11 cellular contexts compared by ENCODE assay signal in the genomic region with DNA sequence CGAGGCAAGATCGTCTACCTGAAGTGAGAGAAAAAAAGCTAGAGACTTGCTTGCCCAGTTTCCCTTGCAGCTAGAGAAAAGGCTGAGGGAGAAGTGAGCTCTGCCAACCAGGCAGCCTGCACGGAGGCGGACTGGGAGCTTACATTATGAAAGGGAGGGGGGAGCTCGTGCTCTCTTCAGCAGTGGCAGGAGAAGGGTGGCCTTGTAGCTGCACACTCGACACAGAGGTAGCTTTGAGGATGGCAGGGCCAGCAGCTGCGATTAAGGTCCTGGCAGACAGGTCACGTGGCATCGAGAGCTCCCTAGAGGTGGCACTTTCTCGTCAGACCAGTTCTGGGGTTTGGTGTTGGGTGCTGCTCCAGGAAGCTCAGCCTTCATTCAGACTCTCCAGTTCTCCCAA. TPM values are rescaled to one million over a fixed set of nuclear protein-coding genes. Genes with fewer than 3 reads are reported as not detected.
DNase-seq lines count a peak whose midpoint lies in the region; ATAC-seq and TF ChIP-seq lines count a peak whose summit lies in the region.
"Had no signal": no experiment of that assay in that cellular context is flagged by ENCODE, and none has a peak within 500 bp of the region (broad histone marks: within the 10 kb centered on the region; RNA-seq: fewer than 3 reads in every experiment).

No MANE protein-coding gene starts in this region.

- ATAC-seq in HG02973 (IDR thresholded peaks at IDR 0.05; ENCODE audit: unreplicated experiment) (no peak), HG03196 (IDR thresholded peaks at IDR 0.05; ENCODE audit: unreplicated experiment) (no peak)

- H3K4me3 Mint-ChIP-seq in H9 (no peak overlapping the region), Caco-2 (ENCODE audit: unreplicated experiment) (no peak overlapping the region)
- H3K4me3 Mint-ChIP-seq: CD8-positive, alpha-beta memory T cell had no signal

- H3K4ac ChIP-seq in H9 (ENCODE audit: low read depth, low read length) = no peak overlapping the region

- TF ChIP-seq CTCF in H9 (conservative IDR thresholded peaks at IDR 0.05) (no peak), Caco-2 (IDR thresholded peaks at IDR 0.05; ENCODE audit: insufficient read depth in 1 of 2, low read depth in 1 of 2, low read length in 1 of 2, severe bottlenecking in 1 of 2, unreplicated experiment in 1 of 2) (no peak)

- H2BK5ac ChIP-seq in H9 (ENCODE audit: insufficient read length, low read length) = no peak overlapping the region

- no peak overlapping the region for H4K91ac ChIP-seq in H9 (ENCODE audit: insufficient read length, low read depth, low read length)

- no peak overlapping the region for H2BK12ac ChIP-seq in H9 (ENCODE audit: insufficient read length, low read depth, low read length)

- WGBS in H9 (ENCODE audit: extremely low coverage, insufficient read length, low lambda C conversion rate) = no CpG with 5 or more reads among the region's 10 CpGs
- WGBS in esophagus, 2 donors = 32 to 46% methylated on average over 10 of the region's 10 CpGs

- intact Hi-C loops in Caco-2 (cut with micrococcal nuclease; ENCODE audit: unreplicated experiment) = no loop called here

- no peak overlapping the region for H3K18ac ChIP-seq in H9 (ENCODE audit: insufficient read length, low read depth, low read length)

- no peak overlapping the region for H2BK20ac ChIP-seq in H9 (ENCODE audit: low read depth, low read length, poor library complexity, severe bottlenecking)

- H3K23ac ChIP-seq in H9 (ENCODE audit: insufficient read length, low read depth, low read length) = no peak overlapping the region

- POLR2A ChIA-PET in Caco-2 (lab: Charles Lee) = no interaction called here

- no peaks in the 10 kb centered on the region for H3K79me1 ChIP-seq in H9 (ENCODE audit: insufficient read depth, low read depth, low read length, poor library complexity, severe bottlenecking)

- H3K4me1 Mint-ChIP-seq in H9 (peaks cover 2 to 13% of the 10 kb centered on the region in 2 experiments; a peak in 2 of 4 replicates), Caco-2 (ENCODE audit: low read depth, unreplicated experiment) (no peaks in the 10 kb centered on the region)
- H3K4me1 Mint-ChIP-seq: CD8-positive, alpha-beta memory T cell had no signal

- CTCF ChIA-PET in Caco-2 (lab: Charles Lee) = no interaction called here

- no peak overlapping the region for H4K8ac ChIP-seq in H9 (replicated peaks; ENCODE audit: insufficient read length, low read depth, low read length)

- H2BK15ac ChIP-seq in H9 (ENCODE audit: low read depth, low read length) = no peak overlapping the region

- peak; percentile 49 for DNase-seq in H9
- peak; percentile 89 for DNase-seq in NCI-H2196 (lab: John Stamatoyannopoulos, UW; ENCODE audit: unreplicated experiment)
- peak; percentile 61 for DNase-seq in occipital lobe (lab: John Stamatoyannopoulos, UW)
- no peak for DNase-seq in Caco-2
- DNase-seq in inferior parietal cortex (ENCODE audit: extremely low spot score) = no peak
- DNase-seq: activated CD4-positive, alpha-beta T cell treated with anti-CD3 and anti-CD28 coated beads for 4 hours; activated naive CD4-positive, alpha-beta T cell treated with anti-CD3 and anti-CD28 coated beads, Interleukin-2, amount 50 U/mL, for 16 hours; CD8-positive, alpha-beta memory T cell had no signal

- no peak overlapping the region for H2AK5ac ChIP-seq in H9 (ENCODE audit: insufficient read length, low read length)

- H3K27ac Mint-ChIP-seq in H9 (no peak overlapping the region), Caco-2 (ENCODE audit: unreplicated experiment) (no peak overlapping the region)
- H3K27ac Mint-ChIP-seq: CD8-positive, alpha-beta memory T cell had no signal

- H3K56ac ChIP-seq in H9 (ENCODE audit: insufficient read length, low read depth, low read length) = no peak overlapping the region

- H3K9me3 ChIP-seq in H9 (ENCODE audit: control insufficient read depth, low read depth, low read length) = no peaks in the 10 kb centered on the region
- no peaks in the 10 kb centered on the region for H3K9me3 ChIP-seq in esophagus (ENCODE audit: control insufficient read depth in 2 of 2, insufficient read depth in 1 of 2, low read depth in 1 of 2, low read length in 1 of 2)
- no peaks in the 10 kb centered on the region for H3K9me3 ChIP-seq in Caco-2

- no peaks in the 10 kb centered on the region for H3K27me3 ChIP-seq in H9 (ENCODE audit: insufficient read depth, low read length)
- H3K27me3 ChIP-seq in esophagus (ENCODE audit: control insufficient read depth in 1 of 2, insufficient read depth in 2 of 2, low read length in 2 of 2) = no peaks in the 10 kb centered on the region
- H3K27me3 ChIP-seq in Caco-2 (replicated peaks; ENCODE audit: control insufficient read depth, insufficient read depth, low read length) = no peaks in the 10 kb centered on the region

- H3K36me3 ChIP-seq in esophagus (ENCODE audit: control insufficient read depth in 2 of 2, insufficient read depth in 2 of 2, low read length in 1 of 2) (no peaks in the 10 kb centered on the region), Caco-2 (ENCODE audit: control insufficient read depth, insufficient read depth, low read length) (no peaks in the 10 kb centered on the region)

- H3K23me2 ChIP-seq in H9 (ENCODE audit: insufficient read length, low read depth, low read length, poor library complexity, severe bottlenecking) = no peaks in the 10 kb centered on the region

- H2BK120ac ChIP-seq in H9 (ENCODE audit: low read depth, low read length, poor library complexity, severe bottlenecking) = no peak overlapping the region

- no peak overlapping the region for H4K5ac ChIP-seq in H9 (ENCODE audit: insufficient read length, low read depth, low read length)

- no peak overlapping the region for H3K4me2 ChIP-seq in H9 (ENCODE audit: insufficient read depth, insufficient read length, low read length)

- H4K20me1 ChIP-seq in H9 (ENCODE audit: control insufficient read depth, insufficient read depth, insufficient read length) = no peaks in the 10 kb centered on the region

- no peak overlapping the region for H3K14ac ChIP-seq in H9 (ENCODE audit: insufficient read depth, low read length)

- H2AFZ ChIP-seq in H9 (ENCODE audit: low read length) = no peak overlapping the region

- no peak overlapping the region for H3T11ph ChIP-seq in H9 (ENCODE audit: low read length)

- H3K9me3 Mint-ChIP-seq in H9 = peaks cover 0 to 3% of the 10 kb centered on the region in 2 experiments; a peak in 1 of 5 replicates
- no peaks in the 10 kb centered on the region for H3K9me3 Mint-ChIP-seq in Caco-2 (ENCODE audit: unreplicated experiment)

- no peaks in the 10 kb centered on the region for H3K4me1 ChIP-seq in H9 (ENCODE audit: insufficient read depth, low read length)
- H3K4me1 ChIP-seq in esophagus (ENCODE audit: control insufficient read depth in 2 of 2, insufficient read depth in 2 of 2, low read length in 1 of 2) = no peaks in the 10 kb centered on the region
- H3K4me1 ChIP-seq in Caco-2 = no peaks in the 10 kb centered on the region

- no peak overlapping the region for H3K9ac ChIP-seq in H9 (ENCODE audit: extremely low read depth, insufficient read length, low read length)

- H3K79me2 ChIP-seq in H9 (ENCODE audit: insufficient read depth, low read length) = no peaks in the 10 kb centered on the region

- no TSS peak for BruUV-seq in Caco-2 (replicated peaks; lab: Mats Ljungman, UMichigan)

- H3K36me3 Mint-ChIP-seq in H9 (ENCODE audit: insufficient read depth in 1 of 3, low read depth in 3 of 3) (no peaks in the 10 kb centered on the region), Caco-2 (ENCODE audit: insufficient read depth, unreplicated experiment) (no peaks in the 10 kb centered on the region)
- H3K36me3 Mint-ChIP-seq: CD8-positive, alpha-beta memory T cell had no signal

- H3K4me3 ChIP-seq in esophagus (ENCODE audit: low read depth in 1 of 2, low read length in 2 of 2) = peak overlapping the region in 1 of 2 donors; percentile 33
- H3K4me3 ChIP-seq in Caco-2 (ENCODE audit: low read depth, low read length) = no peak overlapping the region

- no peaks in the 10 kb centered on the region for H3K27me3 Mint-ChIP-seq in H9 (ENCODE audit: low read depth)
- peaks cover 3% of the 10 kb centered on the region for H3K27me3 Mint-ChIP-seq in Caco-2 (ENCODE audit: insufficient read depth, unreplicated experiment)

- no peak overlapping the region for H3K27ac ChIP-seq in H9 (ENCODE audit: insufficient read length, low read depth, low read length)
- peak overlapping the region; percentile 64 to 87 for H3K27ac ChIP-seq in esophagus (ENCODE audit: low read depth in 2 of 2, low read length in 1 of 2)

RNA-seq across cellular contexts. Expression of a gene that starts 26.7 kb away (rescaled TPM):
- total RNA-seq in H9 (2021) = 1.7 and 1.8 TPM in 2 replicates
- polyA plus RNA-seq in esophagus = 1 to 10 TPM in 1 of 2 donors, under 1 TPM in 1; 0.82 to 1.3 TPM
- 29.0 TPM for total RNA-seq in occipital lobe
- total RNA-seq in Caco-2 (2022) = 0.32 and 0.34 TPM in 2 replicates
- polyA plus RNA-seq: CD8-positive, alpha-beta memory T cell had no signal

Comparison
In these comparisons a context has a peak if more than half of its experiments do, and no peak if none do; other contexts are left out.
1. DNase-seq: peak in H9 (single experiment), NCI-H2196 (single experiment) and occipital lobe (single experiment); none in Caco-2 (0 of 2) and inferior parietal cortex (single experiment).
2. RNA of a gene that starts 26.7 kb away (total RNA-seq): 29.0 TPM in occipital lobe (single experiment); 1.7 to 1.8 TPM in H9 and 0.32 to 0.34 TPM in Caco-2; every median in the first group is over 10 times any median in the second.